8 cellular contexts compared by ENCODE assay signal in the genomic region with DNA sequence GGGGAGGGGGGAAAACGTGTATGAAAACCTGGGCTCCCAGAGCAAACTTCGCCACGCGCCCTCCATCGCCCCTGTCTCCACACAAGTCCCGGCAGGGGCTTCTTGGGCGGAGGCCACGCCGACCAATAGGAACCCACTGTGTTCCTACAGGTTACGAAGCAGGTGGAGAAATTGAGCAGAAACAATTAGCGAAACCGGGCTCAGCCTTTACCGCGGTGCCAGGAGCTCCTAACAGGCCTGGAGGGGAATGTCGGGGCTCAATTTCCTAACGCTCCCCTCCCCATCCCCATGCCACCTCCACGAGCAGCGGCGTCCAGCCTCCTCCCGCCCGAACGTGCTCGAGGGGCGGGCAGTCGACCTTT. TPM values are rescaled to one million over a fixed set of nuclear protein-coding genes. Genes with fewer than 3 reads are reported as not detected.
DNase-seq lines count a peak whose midpoint lies in the region; ATAC-seq lines count a peak whose summit lies in the region.

No MANE protein-coding gene starts in this region.

- H3K27ac ChIP-seq in mesodermal cell (ENCODE audit: low read depth, low read length, severe bottlenecking) = no peak overlapping the region
- H3K27ac ChIP-seq in urinary bladder (ENCODE audit: low read depth) = no peak overlapping the region

- POLR2A ChIA-PET in activated naive CD8-positive, alpha-beta T cell treated with anti-CD3 and anti-CD28 coated beads, Interleukin-2, amount 10 ng/mL, durations not matched to agents 7 days and 5 days (lab: Charles Lee) = interaction anchor here (0.6 kb wide), 1 partner anchor 499 kb away, joined by 6 read pairs; no protein-coding TSS in a partner anchor

- H3K36me3 Mint-ChIP-seq in activated naive CD4-positive, alpha-beta T cell treated with anti-CD3 and anti-CD28 coated beads, Interleukin-2, amount 50 U/mL, for 24 hours = no peaks in the 10 kb centered on the region
- no peaks in the 10 kb centered on the region for H3K36me3 Mint-ChIP-seq in activated naive CD8-positive, alpha-beta T cell treated with anti-CD3 and anti-CD28 coated beads, Interleukin-2, amount 10 ng/mL, durations not matched to agents 7 days and 5 days

- DNase-seq in activated naive CD4-positive, alpha-beta T cell treated with anti-CD3 and anti-CD28 coated beads, Interleukin-2, amount 50 U/mL, for 16 hours = no peak
- DNase-seq in activated naive CD8-positive, alpha-beta T cell treated with anti-CD3 and anti-CD28 coated beads, Interleukin-2, amount 10 ng/mL, durations not matched to agents 7 days and 5 days = no peak
- DNase-seq in HAP-1 (ENCODE audit: low spot score in 2 of 2) = no peak

- no peaks in the 10 kb centered on the region for H3K9me3 ChIP-seq in mesodermal cell (ENCODE audit: control insufficient read depth, low read length)
- H3K9me3 ChIP-seq in HAP-1 = no peaks in the 10 kb centered on the region

- in situ Hi-C loops in HAP-1 (cut with MboI; ENCODE audit: low sequenced_read_pairs) = no loop called here

- ATAC-seq in activated naive CD8-positive, alpha-beta T cell treated with anti-CD3 and anti-CD28 coated beads, Interleukin-2, amount 10 ng/mL, durations not matched to agents 7 days and 5 days (ENCODE audit: low read depth) = no peak
- ATAC-seq in HG02870 (IDR thresholded peaks at IDR 0.05; ENCODE audit: unreplicated experiment) (no peak), GM18517 (IDR thresholded peaks at IDR 0.05; ENCODE audit: unreplicated experiment) (no peak)

- H3K4me3 ChIP-seq in mesodermal cell (ENCODE audit: extremely low read depth, insufficient read depth, low read length, poor library complexity, severe bottlenecking) (peak overlapping the region; percentile 61), urinary bladder (ENCODE audit: low read depth, low read length) (peak overlapping the region; percentile 56), HAP-1 (no peak overlapping the region; the same call in 1 of the 2 replicates)

- WGBS in mesodermal cell (ENCODE audit: insufficient coverage in 2 of 2), 2 experiments = 4 to 7% methylated on average over 20 to 21 of the region's 25 CpGs
- 8% methylated on average over 25 of the region's 25 CpGs for WGBS in urinary bladder

- no peak overlapping the region for H3K27ac Mint-ChIP-seq in activated naive CD4-positive, alpha-beta T cell treated with anti-CD3 and anti-CD28 coated beads, Interleukin-2, amount 50 U/mL, for 24 hours
- H3K27ac Mint-ChIP-seq in activated naive CD8-positive, alpha-beta T cell treated with anti-CD3 and anti-CD28 coated beads, Interleukin-2, amount 10 ng/mL, durations not matched to agents 7 days and 5 days = no peak overlapping the region

- 0 out of 2 replicates have a peak, but pooled peaks cover 2% of the 10 kb centered on the region for H3K27me3 ChIP-seq in HAP-1 (ENCODE audit: low read depth)

- no peaks in the 10 kb centered on the region for H3K36me3 ChIP-seq in mesodermal cell (ENCODE audit: control insufficient read depth, insufficient read depth, low read length)
- no peaks in the 10 kb centered on the region for H3K36me3 ChIP-seq in urinary bladder (ENCODE audit: insufficient read depth)
- no peaks in the 10 kb centered on the region for H3K36me3 ChIP-seq in HAP-1 (replicated peaks)

- peaks cover 30% of the 10 kb centered on the region for H3K4me1 Mint-ChIP-seq in activated naive CD4-positive, alpha-beta T cell treated with anti-CD3 and anti-CD28 coated beads, Interleukin-2, amount 50 U/mL, for 24 hours
- peaks cover 11% of the 10 kb centered on the region for H3K4me1 Mint-ChIP-seq in activated naive CD8-positive, alpha-beta T cell treated with anti-CD3 and anti-CD28 coated beads, Interleukin-2, amount 10 ng/mL, durations not matched to agents 7 days and 5 days

- H3K4me1 ChIP-seq in mesodermal cell (ENCODE audit: control insufficient read depth, insufficient read depth, low read length, poor library complexity, severe bottlenecking) (peaks cover 4% of the 10 kb centered on the region), urinary bladder (ENCODE audit: insufficient read depth) (no peaks in the 10 kb centered on the region), HAP-1 (peaks cover 11% of the 10 kb centered on the region)

- peak overlapping the region; percentile 81 for H3K4me3 Mint-ChIP-seq in activated naive CD4-positive, alpha-beta T cell treated with anti-CD3 and anti-CD28 coated beads, Interleukin-2, amount 50 U/mL, for 24 hours
- peak overlapping the region; percentile 53 for H3K4me3 Mint-ChIP-seq in activated naive CD8-positive, alpha-beta T cell treated with anti-CD3 and anti-CD28 coated beads, Interleukin-2, amount 10 ng/mL, durations not matched to agents 7 days and 5 days

- H3K9me3 Mint-ChIP-seq in activated naive CD4-positive, alpha-beta T cell treated with anti-CD3 and anti-CD28 coated beads, Interleukin-2, amount 50 U/mL, for 24 hours = no peaks in the 10 kb centered on the region
- no peaks in the 10 kb centered on the region for H3K9me3 Mint-ChIP-seq in activated naive CD8-positive, alpha-beta T cell treated with anti-CD3 and anti-CD28 coated beads, Interleukin-2, amount 10 ng/mL, durations not matched to agents 7 days and 5 days

- peaks cover 50% of the 10 kb centered on the region for H3K27me3 Mint-ChIP-seq in activated naive CD4-positive, alpha-beta T cell treated with anti-CD3 and anti-CD28 coated beads, Interleukin-2, amount 50 U/mL, for 24 hours
- H3K27me3 Mint-ChIP-seq in activated naive CD8-positive, alpha-beta T cell treated with anti-CD3 and anti-CD28 coated beads, Interleukin-2, amount 10 ng/mL, durations not matched to agents 7 days and 5 days = peaks cover 69% of the 10 kb centered on the region

RNA-seq across cellular contexts. Expression of a gene that starts 0.6 kb away (rescaled TPM):
- total RNA-seq in activated naive CD8-positive, alpha-beta T cell treated with anti-CD3 and anti-CD28 coated beads, Interleukin-2, amount 10 ng/mL, durations not matched to agents 7 days and 5 days = 1 to 10 TPM in 1 of 2 experiments, under 1 TPM in 1; 0.64 to 1.1 TPM
- polyA plus RNA-seq in mesodermal cell (2013, experiment 1 of 2) = 15.9 TPM
- polyA plus RNA-seq in mesodermal cell (2013, experiment 2 of 2) = 11.5 TPM
- total RNA-seq in urinary bladder = 26.2 TPM
- polyA plus RNA-seq in urinary bladder = 11.7 TPM

Comparison
In these comparisons a context has a peak if more than half of its experiments do, and no peak if none do; other contexts are left out.
1. RNA of a gene that starts 0.6 kb away (total RNA-seq): 26.2 TPM in urinary bladder (single experiment); 0.64 to 1.1 TPM in activated naive CD8-positive, alpha-beta T cell treated with anti-CD3 and anti-CD28 coated beads, Interleukin-2, amount 10 ng/mL, durations not matched to agents 7 days and 5 days; every median in the first group is over 10 times any median in the second.